8 cellular contexts compared by ENCODE assay signal in genomic region chrX:2610246-2611170, GRCh38.
DNase-seq lines count a peak whose midpoint lies in the region; ATAC-seq, FAIRE-seq and TF ChIP-seq lines count a peak whose summit lies in the region.

No MANE protein-coding gene starts in this region.

- no peak for FAIRE-seq in endothelial cell of umbilical vein (lab: Jason Lieb, UNC)

- H3K27ac ChIP-seq in DND-41 (ENCODE audit: low read length) (peak overlapping the region; percentile 60), OCI-LY3 (ENCODE audit: low read length) (no peak overlapping the region), endothelial cell of umbilical vein (ENCODE audit: insufficient read depth, low read depth, low read length) (peak overlapping the region; percentile 83), ovary (no peak overlapping the region)

- peaks cover 39% of the 10 kb centered on the region for H3K36me3 ChIP-seq in DND-41 (ENCODE audit: insufficient read depth, low read length)
- peaks cover 29% of the 10 kb centered on the region for H3K36me3 ChIP-seq in OCI-LY3 (replicated peaks; ENCODE audit: low read depth, low read length)
- H3K36me3 ChIP-seq in endothelial cell of umbilical vein (ENCODE audit: control insufficient read depth in 2 of 2, extremely low read depth in 1 of 2, insufficient read depth in 2 of 2, low read length in 2 of 2): peaks cover 0 to 10% of the 10 kb centered on the region in 2 experiments
- no peaks in the 10 kb centered on the region for H3K36me3 ChIP-seq in ovary

- TF ChIP-seq EP300 in ovary (IDR thresholded peaks at IDR 0.05): no peak

- no peaks in the 10 kb centered on the region for H3K9me1 ChIP-seq in endothelial cell of umbilical vein (replicated peaks; ENCODE audit: control insufficient read depth, extremely low read depth, insufficient read depth, low read length)

- peaks cover 85% of the 10 kb centered on the region for H3K79me2 ChIP-seq in DND-41 (ENCODE audit: insufficient read depth, low read length)
- peaks cover 19% of the 10 kb centered on the region for H3K79me2 ChIP-seq in OCI-LY3 (ENCODE audit: low read length)
- H3K79me2 ChIP-seq in endothelial cell of umbilical vein (ENCODE audit: control insufficient read depth, insufficient read depth, low read length): peaks cover 57% of the 10 kb centered on the region

- H2AFZ ChIP-seq in DND-41 (ENCODE audit: low read depth, low read length): peak overlapping the region; percentile 57
- no peak overlapping the region for H2AFZ ChIP-seq in OCI-LY3 (ENCODE audit: low read depth, low read length)
- peak overlapping the region; percentile 29 for H2AFZ ChIP-seq in endothelial cell of umbilical vein (ENCODE audit: low read depth, low read length)

- H3K4me2 ChIP-seq in DND-41 (ENCODE audit: insufficient read depth, low read length): peak overlapping the region; percentile 80
- H3K4me2 ChIP-seq in OCI-LY3 (ENCODE audit: low read length): peak overlapping the region; percentile 70
- peak overlapping the region; percentile 96 for H3K4me2 ChIP-seq in endothelial cell of umbilical vein (ENCODE audit: insufficient read depth, low read length)

- peak overlapping the region; percentile 91 to 94 for H3K4me3 ChIP-seq in DND-41 (ENCODE audit: low read depth in 1 of 2, low read length in 2 of 2)
- peak overlapping the region; percentile 90 for H3K4me3 ChIP-seq in OCI-LY3 (ENCODE audit: low read length)
- H3K4me3 ChIP-seq in endothelial cell of umbilical vein (replicated peaks in 1 of 3; ENCODE audit: insufficient read depth in 1 of 3, low read depth in 1 of 3, low read length in 3 of 3): peak overlapping the region; percentile 46 to 98 (median 98)
- peak overlapping the region; percentile 60 for H3K4me3 ChIP-seq in ovary

- no peak for TF ChIP-seq CTCF in DND-41 (IDR thresholded peaks at IDR 0.05; ENCODE audit: borderline replicate concordance, extremely low read depth, low read length, poor library complexity, severe bottlenecking)
- TF ChIP-seq CTCF in OCI-LY3 (IDR thresholded peaks at IDR 0.05; ENCODE audit: low read depth, low read length): no peak
- TF ChIP-seq CTCF in endothelial cell of umbilical vein (IDR thresholded peaks at IDR 0.05; ENCODE audit: extremely low read depth in 1 of 2, insufficient read depth in 1 of 2, low read depth in 1 of 2, low read length in 2 of 2): no peak
- TF ChIP-seq CTCF in ovary (IDR thresholded peaks at IDR 0.05): no peak

- no TSS peak for BruUV-seq in endothelial cell of umbilical vein (replicated peaks; lab: Mats Ljungman, UMichigan)

- H3K9ac ChIP-seq in DND-41 (ENCODE audit: low read depth, low read length): peak overlapping the region; percentile 83
- H3K9ac ChIP-seq in OCI-LY3 (ENCODE audit: low read length): peak overlapping the region; percentile 73
- peak overlapping the region; percentile 54 for H3K9ac ChIP-seq in endothelial cell of umbilical vein (replicated peaks; ENCODE audit: extremely low read depth, insufficient read depth, low read length)

- WGBS in ovary, 3 donors: 39 to 43% (median 42%) methylated on average over 10 of the region's 10 CpGs

- CTCF ChIA-PET in endothelial cell of umbilical vein (lab: Charles Lee): no interaction called here

- TF ChIP-seq POLR2A in endothelial cell of umbilical vein (IDR thresholded peaks at IDR 0.05; ENCODE audit: low read depth, low read length) (no peak), ovary (IDR thresholded peaks at IDR 0.05) (no peak)

- H3K9me3 ChIP-seq in DND-41 (ENCODE audit: insufficient read depth, low read length, severe bottlenecking) (no peaks in the 10 kb centered on the region), OCI-LY3 (ENCODE audit: insufficient read depth, low read length) (no peaks in the 10 kb centered on the region), endothelial cell of umbilical vein (replicated peaks; ENCODE audit: control insufficient read depth, insufficient read depth, low read length) (no peaks in the 10 kb centered on the region), ovary (no peaks in the 10 kb centered on the region)

- ATAC-seq in DND-41 (ENCODE audit: insufficient read depth, low read depth) (no peak), HG02973 (IDR thresholded peaks at IDR 0.05; ENCODE audit: unreplicated experiment) (no peak), HG03469 (IDR thresholded peaks at IDR 0.05; ENCODE audit: unreplicated experiment) (no peak)

- DNase-seq in DND-41 (no peak), endothelial cell of umbilical vein (ENCODE audit: low read depth, low spot score) (peak; percentile 59), ovary (no peak), NCI-H1417 treated with DMSO at 0.1 percent for 48 hours (lab: John Stamatoyannopoulos, UW) (no peak), kidney glomerular epithelial cell (lab: John Stamatoyannopoulos, UW) (no peak)

- intact Hi-C loops in endothelial cell of umbilical vein (cut with micrococcal nuclease): loop anchor here (1.0 kb wide), 1 partner anchor 97 kb away; no protein-coding TSS in a partner anchor
- intact Hi-C loops in ovary (cut with DNase I): no loop called here

- H3K27me3 ChIP-seq in DND-41 (ENCODE audit: insufficient read depth, low read length, poor library complexity): no peaks in the 10 kb centered on the region
- H3K27me3 ChIP-seq in OCI-LY3 (ENCODE audit: low read depth, low read length): no peaks in the 10 kb centered on the region
- no peaks in the 10 kb centered on the region for H3K27me3 ChIP-seq in endothelial cell of umbilical vein (ENCODE audit: control insufficient read depth in 2 of 2, insufficient read depth in 2 of 2, low read length in 2 of 2)
- no peaks in the 10 kb centered on the region for H3K27me3 ChIP-seq in ovary

- H3K4me1 ChIP-seq in DND-41 (ENCODE audit: insufficient read depth, low read length) (peaks cover 63% of the 10 kb centered on the region), OCI-LY3 (ENCODE audit: low read length) (peaks cover 16% of the 10 kb centered on the region), endothelial cell of umbilical vein (ENCODE audit: control insufficient read depth, extremely low read depth, insufficient read depth, low read length) (peaks cover 37% of the 10 kb centered on the region), ovary (ENCODE audit: insufficient read depth) (no peaks in the 10 kb centered on the region)

- H4K20me1 ChIP-seq in DND-41 (ENCODE audit: insufficient read depth, low read length): no peaks in the 10 kb centered on the region
- no peaks in the 10 kb centered on the region for H4K20me1 ChIP-seq in OCI-LY3 (ENCODE audit: insufficient read depth, low read length)
- H4K20me1 ChIP-seq in endothelial cell of umbilical vein (replicated peaks; ENCODE audit: control insufficient read depth, extremely low read depth, insufficient read depth, low read length): no peaks in the 10 kb centered on the region

- dilution Hi-C loops in endothelial cell of umbilical vein (cut with MboI; ENCODE audit: extremely low pct_ligation_motif_present, low sequenced_read_pairs): no loop called here

- POLR2A ChIA-PET in endothelial cell of umbilical vein (lab: Charles Lee): no interaction called here

TF ChIP-seq in endothelial cell of umbilical vein, 7 proteins besides CTCF, POLR2A, EP300 and RAD21:
- TF ChIP-seq FOS (IDR thresholded peaks at IDR 0.05; ENCODE audit: borderline replicate concordance, insufficient read depth, low read length) (peak; percentile 45), GATA2 (IDR thresholded peaks at IDR 0.05; ENCODE audit: insufficient read depth, insufficient read length, low read depth, low read length) (peak; percentile 43), EZH2 (IDR thresholded peaks at IDR 0.05; ENCODE audit: borderline replicate concordance, low read depth, low read length, severe bottlenecking) (no peak)

Comparison
In these comparisons a context has a peak if more than half of its experiments do, and no peak if none do; other contexts are left out.
1. H3K27ac ChIP-seq: peak in DND-41 (single experiment) and endothelial cell of umbilical vein (single experiment); none in OCI-LY3 (single experiment) and ovary (0 of 2).
2. Peak in every context shown above with its lines, with median percentiles within 50 percentile points of each other: H3K4me2 ChIP-seq, H3K4me3 ChIP-seq and H3K9ac ChIP-seq.